1 cellular context compared by ENCODE assay signal in the genomic region with DNA sequence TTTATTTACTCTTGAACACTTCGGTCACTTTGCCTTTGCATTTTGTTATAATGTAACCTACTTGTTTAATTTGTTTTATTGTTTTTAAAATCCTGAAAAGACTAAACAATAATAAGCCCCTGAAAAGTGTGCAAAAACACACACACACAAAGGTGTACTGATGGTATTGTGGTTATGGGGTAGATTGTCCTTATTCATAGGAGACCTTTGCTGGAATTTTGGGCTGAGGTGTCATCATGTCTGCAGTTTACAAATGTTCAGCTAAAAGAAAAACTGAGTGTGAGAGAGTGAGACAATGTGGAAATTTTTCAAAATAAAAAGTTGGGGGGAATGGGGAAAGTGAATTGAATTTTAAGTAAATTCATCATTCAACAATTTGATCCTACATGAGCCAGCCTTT.
TF ChIP-seq lines count a peak whose summit lies in the region.

No MANE protein-coding gene starts in this region.

TF ChIP-seq in HCT116, 20 proteins besides CTCF, POLR2A, EP300 and RAD21:
- TF ChIP-seq EZH2 (IDR thresholded peaks at IDR 0.05) (no peak), EGR1 (IDR thresholded peaks at IDR 0.05; ENCODE audit: low read depth) (no peak), ZNF274 (IDR thresholded peaks at IDR 0.05; ENCODE audit: low read depth, low read length) (no peak), CBX3 (IDR thresholded peaks at IDR 0.05; ENCODE audit: low read depth) (no peak), SP1 (IDR thresholded peaks at IDR 0.05; ENCODE audit: low read depth) (no peak), JUND (IDR thresholded peaks at IDR 0.05) (no peak), TCF7L2 (IDR thresholded peaks at IDR 0.05; ENCODE audit: borderline replicate concordance, extremely low read depth, insufficient read depth, insufficient read length) (no peak), ZFX (IDR thresholded peaks at IDR 0.05) (no peak), SRF (IDR thresholded peaks at IDR 0.05; ENCODE audit: low read depth) (no peak)
- TF ChIP-seq, protein P1, sequence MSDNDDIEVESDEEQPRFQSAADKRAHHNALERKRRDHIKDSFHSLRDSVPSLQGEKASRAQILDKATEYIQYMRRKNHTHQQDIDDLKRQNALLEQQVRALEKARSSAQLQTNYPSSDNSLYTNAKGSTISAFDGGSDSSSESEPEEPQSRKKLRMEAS (IDR thresholded peaks at IDR 0.05), result no peak
- TF ChIP-seq, protein P2, sequence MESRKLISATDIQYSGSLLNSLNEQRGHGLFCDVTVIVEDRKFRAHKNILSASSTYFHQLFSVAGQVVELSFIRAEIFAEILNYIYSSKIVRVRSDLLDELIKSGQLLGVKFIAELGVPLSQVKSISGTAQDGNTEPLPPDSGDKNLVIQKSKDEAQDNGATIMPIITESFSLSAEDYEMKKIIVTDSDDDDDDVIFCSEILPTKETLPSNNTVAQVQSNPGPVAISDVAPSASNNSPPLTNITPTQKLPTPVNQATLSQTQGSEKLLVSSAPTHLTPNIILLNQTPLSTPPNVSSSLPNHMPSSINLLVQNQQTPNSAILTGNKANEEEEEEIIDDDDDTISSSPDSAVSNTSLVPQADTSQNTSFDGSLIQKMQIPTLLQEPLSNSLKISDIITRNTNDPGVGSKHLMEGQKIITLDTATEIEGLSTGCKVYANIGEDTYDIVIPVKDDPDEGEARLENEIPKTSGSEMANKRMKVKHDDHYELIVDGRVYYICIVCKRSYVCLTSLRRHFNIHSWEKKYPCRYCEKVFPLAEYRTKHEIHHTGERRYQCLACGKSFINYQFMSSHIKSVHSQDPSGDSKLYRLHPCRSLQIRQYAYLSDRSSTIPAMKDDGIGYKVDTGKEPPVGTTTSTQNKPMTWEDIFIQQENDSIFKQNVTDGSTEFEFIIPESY (IDR thresholded peaks at IDR 0.05; ENCODE audit: extremely low read depth, insufficient replicate concordance, low read length), result no peak
